Comparison of ENCODE assay signal across 11 cellular contexts in the genomic region with DNA sequence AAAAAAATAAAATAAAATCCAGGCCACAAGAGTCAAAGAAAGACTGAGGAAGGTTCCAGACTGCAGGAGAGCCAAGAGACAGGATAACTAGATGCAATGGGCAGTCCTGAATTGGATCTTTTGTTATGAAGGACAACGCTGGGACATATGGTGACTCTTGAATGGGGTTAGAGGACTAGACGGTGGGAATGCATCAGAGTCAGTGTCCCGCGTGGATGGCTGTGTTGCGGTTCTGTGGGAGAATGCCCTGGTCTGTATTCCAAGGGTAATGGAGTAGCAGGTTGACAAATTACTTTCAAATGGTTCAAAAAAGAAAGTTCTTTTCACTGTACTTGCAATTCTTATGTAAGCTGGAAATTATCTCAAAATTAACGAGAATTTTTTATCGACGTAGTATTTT. TPM values are rescaled to one million over a fixed set of nuclear protein-coding genes. Genes with fewer than 3 reads are reported as not detected.
DNase-seq lines count a peak whose midpoint lies in the region; ATAC-seq and TF ChIP-seq lines count a peak whose summit lies in the region.
"Had no signal": no experiment of that assay in that cellular context is flagged by ENCODE, and none has a peak within 500 bp of the region (broad histone marks: within the 10 kb centered on the region; RNA-seq: fewer than 3 reads in every experiment).

No MANE protein-coding gene starts in this region.

- H3K27ac Mint-ChIP-seq in activated CD8-positive, alpha-beta T cell treated with anti-CD3 and anti-CD28 coated beads, Interleukin-2, amount 10 ng/mL, durations not matched to agents 7 days and 5 days: peak overlapping the region; percentile 86
- peak overlapping the region; percentile 91 for H3K27ac Mint-ChIP-seq in stimulated activated memory B cell treated with anti-CD40 and anti-IgM and Interleukin-4, amounts not matched to agents 10 μg/mL and 1 μg/mL and 100 μg/mL, for 72 hours

- TF ChIP-seq CTCF in gastroesophageal sphincter (IDR thresholded peaks at IDR 0.05): no peak

- CTCF ChIA-PET in activated CD8-positive, alpha-beta T cell treated with anti-CD3 and anti-CD28 coated beads, Interleukin-2, amount 10 ng/mL, durations not matched to agents 7 days and 5 days (lab: Charles Lee): interaction anchor here (0.7 to 1.5 kb wide), 2 partner anchors 31 to 113 kb away, joined by 3 to 5 read pairs; no protein-coding TSS in a partner anchor

- peaks cover 64% of the 10 kb centered on the region for H3K36me3 Mint-ChIP-seq in activated CD8-positive, alpha-beta T cell treated with anti-CD3 and anti-CD28 coated beads, Interleukin-2, amount 10 ng/mL, durations not matched to agents 7 days and 5 days (ENCODE audit: low read depth)
- H3K36me3 Mint-ChIP-seq in stimulated activated memory B cell treated with anti-CD40 and anti-IgM and Interleukin-4, amounts not matched to agents 10 μg/mL and 1 μg/mL and 100 μg/mL, for 72 hours: peaks cover 55% of the 10 kb centered on the region

- WGBS in gastroesophageal sphincter (ENCODE audit: low coverage in 1 of 2), 2 donors: 76 to 89% methylated on average over 8 of the region's 8 CpGs

- no peaks in the 10 kb centered on the region for H3K9me3 Mint-ChIP-seq in activated CD8-positive, alpha-beta T cell treated with anti-CD3 and anti-CD28 coated beads, Interleukin-2, amount 10 ng/mL, durations not matched to agents 7 days and 5 days (ENCODE audit: insufficient read depth)
- H3K9me3 Mint-ChIP-seq in stimulated activated memory B cell treated with anti-CD40 and anti-IgM and Interleukin-4, amounts not matched to agents 10 μg/mL and 1 μg/mL and 100 μg/mL, for 72 hours: no peaks in the 10 kb centered on the region

- H3K4me3 Mint-ChIP-seq in activated CD8-positive, alpha-beta T cell treated with anti-CD3 and anti-CD28 coated beads, Interleukin-2, amount 10 ng/mL, durations not matched to agents 7 days and 5 days: no peak overlapping the region
- H3K4me3 Mint-ChIP-seq in stimulated activated memory B cell treated with anti-CD40 and anti-IgM and Interleukin-4, amounts not matched to agents 10 μg/mL and 1 μg/mL and 100 μg/mL, for 72 hours: no peak overlapping the region

- peak overlapping the region in 3 of 4 donors; percentile 87 to 89 (median 88) for H3K27ac ChIP-seq in gastroesophageal sphincter
- H3K27ac ChIP-seq: 22Rv1 had no signal

- DNase-seq in DMS53 (lab: John Stamatoyannopoulos, UW) (peak; percentile 37), DMS53 treated with DMSO at 0.1 percent for 48 hours (lab: John Stamatoyannopoulos, UW; ENCODE audit: unreplicated experiment) (no peak), kidney tubule cell (ENCODE audit: low spot score) (no peak), NCI-H82 (lab: John Stamatoyannopoulos, UW) (no peak)
- DNase-seq in activated CD8-positive, alpha-beta T cell treated with anti-CD3 and anti-CD28 coated beads, Interleukin-2, amount 10 ng/mL, durations not matched to agents 7 days and 5 days: no peak
- DNase-seq: cortex of kidney, NCI-H2081 treated with DMSO at 0.1 percent for 48 hours had no signal

- POLR2A ChIA-PET in activated CD8-positive, alpha-beta T cell treated with anti-CD3 and anti-CD28 coated beads, Interleukin-2, amount 10 ng/mL, durations not matched to agents 7 days and 5 days (lab: Charles Lee): interaction anchor here (0.8 to 3.9 kb wide), 2 partner anchors 21 to 205 kb away, joined by 3 to 27 read pairs; a partner anchor contains a TSS

- ATAC-seq in activated CD8-positive, alpha-beta T cell treated with anti-CD3 and anti-CD28 coated beads, Interleukin-2, amount 10 ng/mL, durations not matched to agents 7 days and 5 days: no peak
- ATAC-seq in gastroesophageal sphincter: no peak
- ATAC-seq in stimulated activated memory B cell treated with anti-CD40 and anti-IgM and Interleukin-4, amounts not matched to agents 10 μg/mL and 1 μg/mL and 100 μg/mL, for 72 hours: no peak
- ATAC-seq in HG03378 (IDR thresholded peaks at IDR 0.05; ENCODE audit: unreplicated experiment): no peak

- no peak for TF ChIP-seq POLR2A in gastroesophageal sphincter (IDR thresholded peaks at IDR 0.05)

- no peak for TF ChIP-seq EP300 in gastroesophageal sphincter (IDR thresholded peaks at IDR 0.05)

- no peaks in the 10 kb centered on the region for H3K27me3 Mint-ChIP-seq in activated CD8-positive, alpha-beta T cell treated with anti-CD3 and anti-CD28 coated beads, Interleukin-2, amount 10 ng/mL, durations not matched to agents 7 days and 5 days (ENCODE audit: low read depth)
- no peaks in the 10 kb centered on the region for H3K27me3 Mint-ChIP-seq in stimulated activated memory B cell treated with anti-CD40 and anti-IgM and Interleukin-4, amounts not matched to agents 10 μg/mL and 1 μg/mL and 100 μg/mL, for 72 hours

- no peaks in the 10 kb centered on the region for H3K9me3 ChIP-seq in gastroesophageal sphincter

- peaks cover 76% of the 10 kb centered on the region for H3K4me1 Mint-ChIP-seq in activated CD8-positive, alpha-beta T cell treated with anti-CD3 and anti-CD28 coated beads, Interleukin-2, amount 10 ng/mL, durations not matched to agents 7 days and 5 days (ENCODE audit: low read depth)
- H3K4me1 Mint-ChIP-seq in stimulated activated memory B cell treated with anti-CD40 and anti-IgM and Interleukin-4, amounts not matched to agents 10 μg/mL and 1 μg/mL and 100 μg/mL, for 72 hours: peaks cover 33% of the 10 kb centered on the region

- H3K36me3 ChIP-seq in gastroesophageal sphincter: peaks cover 0 to 12% of the 10 kb centered on the region in 2 donors

- no peak overlapping the region for H3K4me3 ChIP-seq in gastroesophageal sphincter

- peaks cover 29 to 89% (median 48%) of the 10 kb centered on the region in 3 donors for H3K4me1 ChIP-seq in gastroesophageal sphincter

- H3K27me3 ChIP-seq in gastroesophageal sphincter: no peaks in the 10 kb centered on the region

RNA-seq across cellular contexts. Expression of a gene that starts 20.1 kb away (rescaled TPM):
- 10 to 100 TPM; 27.5 to 29.8 TPM for total RNA-seq in activated CD8-positive, alpha-beta T cell treated with anti-CD3 and anti-CD28 coated beads, Interleukin-2, amount 10 ng/mL, durations not matched to agents 7 days and 5 days
- 10 to 100 TPM; 16.2 to 35.0 (median 17.2) TPM for total RNA-seq in gastroesophageal sphincter

RNA-seq across cellular contexts. Expression of a gene that starts 42.7 kb away (rescaled TPM):
- not detected for total RNA-seq in activated CD8-positive, alpha-beta T cell treated with anti-CD3 and anti-CD28 coated beads, Interleukin-2, amount 10 ng/mL, durations not matched to agents 7 days and 5 days
- total RNA-seq in gastroesophageal sphincter: 1 to 10 TPM in 1 of 4 donors, not detected in 3; 2.5 TPM
